ENCODE assay signal across 1 cellular context in genomic region chr18:3726241-3726951, GRCh38.
TF ChIP-seq lines count a peak whose summit lies in the region.

No MANE protein-coding gene starts in this region.

TF ChIP-seq in SK-N-SH treated with all-trans-retinoic acid at 6 μM for 48 hours, 23 proteins besides CTCF, POLR2A, EP300 and RAD21 (continued from another document):
- TF ChIP-seq PATZ1 (CRISPR knock-in tag; IDR thresholded peaks at IDR 0.05; ENCODE audit: borderline replicate concordance), result no peak
- TF ChIP-seq GLIS3 (CRISPR knock-in tag; IDR thresholded peaks at IDR 0.05), result no peak
- no peak for TF ChIP-seq CREB5 (CRISPR knock-in tag; IDR thresholded peaks at IDR 0.05; ENCODE audit: low read depth)
- no peak for TF ChIP-seq CSDC2 (CRISPR knock-in tag; IDR thresholded peaks at IDR 0.05)
- no peak for TF ChIP-seq ZNF8 (CRISPR knock-in tag; IDR thresholded peaks at IDR 0.05)
- TF ChIP-seq ARNTL (CRISPR knock-in tag; IDR thresholded peaks at IDR 0.05; ENCODE audit: borderline replicate concordance, low read depth), result no peak
